31 cellular contexts compared by ENCODE assay signal in the genomic region with DNA sequence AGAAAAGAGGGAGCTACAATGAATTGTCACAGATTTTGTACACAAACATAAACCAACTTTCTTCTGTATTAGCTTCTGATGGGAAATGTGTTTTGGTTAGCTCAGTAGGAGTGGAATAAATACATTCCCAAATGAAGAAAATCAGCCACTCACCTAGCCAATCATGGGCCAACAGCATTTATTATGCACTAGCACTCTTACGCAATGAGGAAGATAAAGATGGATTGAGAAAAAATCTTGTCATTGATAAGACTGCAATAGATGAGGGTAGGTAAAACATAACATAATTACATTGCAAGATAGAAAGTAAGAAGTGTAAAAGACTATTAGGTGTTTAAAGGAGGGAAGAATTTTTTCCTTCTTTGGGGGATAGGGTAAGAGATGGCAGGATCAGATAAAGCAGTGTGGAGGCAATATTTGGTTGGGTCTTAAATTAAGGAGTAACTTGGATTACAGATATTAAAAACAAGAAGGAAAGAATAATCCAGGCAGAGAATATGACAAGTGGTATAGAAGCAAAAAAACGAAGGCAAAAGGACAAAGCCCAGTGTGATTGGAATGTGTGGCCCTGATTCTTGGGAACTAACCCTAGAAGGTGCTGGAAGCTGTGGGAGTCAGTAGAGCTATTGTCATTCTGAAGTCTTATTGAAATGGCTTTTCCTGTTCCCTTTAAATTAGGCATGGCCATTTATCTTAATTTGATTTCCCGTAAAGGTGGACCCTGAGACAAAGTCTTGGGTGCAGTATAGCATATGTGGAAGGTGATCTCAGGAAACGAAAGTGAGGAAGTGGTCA.
"Had no signal": no experiment of that assay in that cellular context is flagged by ENCODE, and none has a peak within 500 bp of the region (broad histone marks: within the 10 kb centered on the region; RNA-seq: fewer than 3 reads in every experiment).

No MANE protein-coding gene starts in this region.

- H3K4me3 ChIP-seq: colonic mucosa, gastroesophageal sphincter, heart left ventricle, hepatocyte, left lung, mucosa of descending colon, neural progenitor cell, right atrium auricular region, sigmoid colon, thoracic aorta, tibial nerve, upper lobe of left lung had no signal

- FAIRE-seq: islet of Langerhans, urothelium cell line had no signal

- H3K36me3 ChIP-seq: colonic mucosa, gastroesophageal sphincter, heart left ventricle, left lung, neural progenitor cell, right atrium auricular region, sigmoid colon, thoracic aorta, tibial nerve, upper lobe of left lung had no signal

- H3K4me1 ChIP-seq: colonic mucosa, foreskin keratinocyte, gastroesophageal sphincter, heart left ventricle, left lung, neural progenitor cell, parathyroid adenoma, right atrium auricular region, sigmoid colon, tibial nerve, upper lobe of left lung had no signal

- H3K36me3 Mint-ChIP-seq: mesothelial cell of epicardium; naive B cell; natural killer cell treated with Interleukin-12 subunit alpha and Interleukin-12 subunit beta and Interleukin-15 and Interleukin-18, amount 100 ng/mL, for 72 hours; neural progenitor cell; stimulated activated memory B cell treated with anti-CD40 and anti-IgM and Interleukin-4, amounts not matched to agents 10 μg/mL and 1 μg/mL and 100 μg/mL, for 72 hours had no signal

- H3K4me2 ChIP-seq: hepatocyte, neural progenitor cell had no signal

- H3K27me3 Mint-ChIP-seq: dendritic cell treated with granulocyte-macrophage colony-stimulating factor and Interleukin-4, amounts not matched to agents 40 ng/mL and 50 ng/mL, for 4 days; progenitor cell of endocrine pancreas had no signal

- ATAC-seq: esophagus mucosa; foreskin keratinocyte; gastroesophageal sphincter; heart left ventricle; left cardiac atrium; left lung; mucosa of descending colon; natural killer cell treated with Interleukin-12 subunit alpha and Interleukin-12 subunit beta and Interleukin-15 and Interleukin-18, amount 100 ng/mL, for 72 hours; stimulated activated memory B cell treated with anti-CD40 and anti-IgM and Interleukin-4, amounts not matched to agents 10 μg/mL and 1 μg/mL and 100 μg/mL, for 72 hours; stimulated activated naive CD8-positive, alpha-beta T cell treated with anti-CD3 and anti-CD28 coated beads, Interleukin-15, Interleukin-2, amounts not matched to agents 100 U/mL and 50 U/mL, for 24 hours had no signal

- H3K27ac Mint-ChIP-seq: dendritic cell treated with granulocyte-macrophage colony-stimulating factor and Interleukin-4, amounts not matched to agents 40 ng/mL and 50 ng/mL, for 4 days; endodermal cell; mesothelial cell of epicardium; naive B cell; natural killer cell treated with Interleukin-12 subunit alpha and Interleukin-12 subunit beta and Interleukin-15 and Interleukin-18, amount 100 ng/mL, for 72 hours; neural progenitor cell; progenitor cell of endocrine pancreas; stimulated activated memory B cell treated with anti-CD40 and anti-IgM and Interleukin-4, amounts not matched to agents 10 μg/mL and 1 μg/mL and 100 μg/mL, for 72 hours had no signal

- H3K79me2 ChIP-seq: hepatocyte, parathyroid adenoma had no signal

- H3K9me3 Mint-ChIP-seq: dendritic cell treated with granulocyte-macrophage colony-stimulating factor and Interleukin-4, amounts not matched to agents 40 ng/mL and 50 ng/mL, for 4 days; endodermal cell; natural killer cell treated with Interleukin-12 subunit alpha and Interleukin-12 subunit beta and Interleukin-15 and Interleukin-18, amount 100 ng/mL, for 72 hours; stimulated activated memory B cell treated with anti-CD40 and anti-IgM and Interleukin-4, amounts not matched to agents 10 μg/mL and 1 μg/mL and 100 μg/mL, for 72 hours had no signal

- H3K4me3 Mint-ChIP-seq: dendritic cell treated with granulocyte-macrophage colony-stimulating factor and Interleukin-4, amounts not matched to agents 40 ng/mL and 50 ng/mL, for 4 days; endodermal cell; mesothelial cell of epicardium; naive B cell; natural killer cell treated with Interleukin-12 subunit alpha and Interleukin-12 subunit beta and Interleukin-15 and Interleukin-18, amount 100 ng/mL, for 72 hours; neural progenitor cell; stimulated activated memory B cell treated with anti-CD40 and anti-IgM and Interleukin-4, amounts not matched to agents 10 μg/mL and 1 μg/mL and 100 μg/mL, for 72 hours had no signal

- H2AFZ ChIP-seq: hepatocyte, neural progenitor cell, parathyroid adenoma had no signal

- H3K27ac ChIP-seq: colonic mucosa, epithelial cell of prostate, foreskin keratinocyte, gastroesophageal sphincter, heart left ventricle, hepatocyte, left lung, neural progenitor cell, parathyroid adenoma, right atrium auricular region, sigmoid colon, thoracic aorta, tibial nerve, upper lobe of left lung had no signal

- H3K27me3 ChIP-seq: colonic mucosa, foreskin keratinocyte, gastroesophageal sphincter, heart left ventricle, hepatocyte, left lung, neural progenitor cell, right atrium auricular region, sigmoid colon, tibial nerve, upper lobe of left lung had no signal

- DNase-seq: colonic mucosa; effector CD8-positive, alpha-beta T cell; endodermal cell; foreskin keratinocyte; heart left ventricle; left cardiac atrium; left lung; mesenchymal stem cell; mucosa of descending colon; naive B cell; sigmoid colon; stimulated activated CD4-positive, alpha-beta T cell treated with anti-CD3 and anti-CD28 coated beads, Interleukin-4, amount 100 ng/mL, for 4 hours; stimulated activated naive CD8-positive, alpha-beta T cell treated with anti-CD3 and anti-CD28 coated beads, Interleukin-15, Interleukin-2, amounts not matched to agents 100 U/mL and 50 U/mL, for 24 hours; substantia nigra; upper lobe of left lung had no signal

- H3K9ac ChIP-seq: neural progenitor cell, parathyroid adenoma had no signal

- H3K9me3 ChIP-seq: colonic mucosa, gastroesophageal sphincter, heart left ventricle, left lung, mucosa of descending colon, right atrium auricular region, sigmoid colon, thoracic aorta, tibial nerve, upper lobe of left lung had no signal

- H3K4me1 Mint-ChIP-seq: mesothelial cell of epicardium; naive B cell; neural progenitor cell; stimulated activated memory B cell treated with anti-CD40 and anti-IgM and Interleukin-4, amounts not matched to agents 10 μg/mL and 1 μg/mL and 100 μg/mL, for 72 hours had no signal
